8 cellular contexts compared by ENCODE assay signal in the genomic region with DNA sequence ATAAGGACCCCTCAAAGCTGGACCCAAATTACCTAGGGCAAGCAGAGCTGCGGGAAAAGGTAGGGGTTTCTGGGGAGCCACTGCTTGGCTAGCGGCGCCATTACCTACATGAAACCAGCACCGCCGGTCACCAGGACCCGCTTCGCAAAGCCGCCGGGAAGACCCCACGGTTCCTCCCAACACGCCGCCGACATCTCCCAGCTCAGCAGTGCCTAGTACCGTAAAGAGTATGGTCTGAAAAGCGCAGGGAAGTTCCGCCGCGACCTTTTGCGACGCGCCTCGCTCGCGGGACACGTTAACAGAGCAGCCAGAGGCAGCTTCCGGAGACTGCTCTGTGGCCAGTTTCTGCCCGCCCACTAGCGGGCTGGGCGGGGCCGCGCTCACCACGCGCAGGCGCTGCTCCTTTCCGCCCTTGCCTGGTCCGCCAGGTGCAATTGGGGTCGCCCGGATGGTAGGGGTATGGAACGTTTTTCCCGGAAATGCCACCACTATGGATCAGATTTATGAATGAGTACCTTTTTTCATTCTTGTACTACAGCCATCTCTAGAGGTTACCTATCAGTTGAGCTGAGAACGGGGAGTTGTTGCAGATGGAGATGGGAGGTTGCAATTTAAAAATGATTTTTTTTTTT. TPM values are rescaled to one million over a fixed set of nuclear protein-coding genes. Genes with fewer than 3 reads are reported as not detected.
A peak's percentile ranks its signal among the peaks of the same experiment; 100 is the strongest.
DNase-seq lines count a peak whose midpoint lies in the region; ATAC-seq and TF ChIP-seq lines count a peak whose summit lies in the region.

A gene with protein sequence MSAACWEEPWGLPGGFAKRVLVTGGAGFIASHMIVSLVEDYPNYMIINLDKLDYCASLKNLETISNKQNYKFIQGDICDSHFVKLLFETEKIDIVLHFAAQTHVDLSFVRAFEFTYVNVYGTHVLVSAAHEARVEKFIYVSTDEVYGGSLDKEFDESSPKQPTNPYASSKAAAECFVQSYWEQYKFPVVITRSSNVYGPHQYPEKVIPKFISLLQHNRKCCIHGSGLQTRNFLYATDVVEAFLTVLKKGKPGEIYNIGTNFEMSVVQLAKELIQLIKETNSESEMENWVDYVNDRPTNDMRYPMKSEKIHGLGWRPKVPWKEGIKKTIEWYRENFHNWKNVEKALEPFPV (minus strand): TSS at position 210 of the 632 bp plus-strand sequence. CDS start 16 bp downstream, at position 194.

- H3K27ac ChIP-seq in temporal lobe (ENCODE audit: low read depth, low read length): peak within 1 kb of the TSS; percentile 2

- ATAC-seq in HG02642 (IDR thresholded peaks at IDR 0.05; ENCODE audit: poor library complexity, unreplicated experiment) (peak; percentile 97), omental fat pad (ENCODE audit: low FRiP score) (peak; percentile 100)
- peak; percentile 96 to 99 for ATAC-seq in activated naive CD4-positive, alpha-beta T cell treated with anti-CD3 and anti-CD28 coated beads, Interleukin-2, amount 50 U/mL, for 72 hours

- H3K9me3 Mint-ChIP-seq in activated naive CD4-positive, alpha-beta T cell treated with anti-CD3 and anti-CD28 coated beads, Interleukin-2, amount 50 U/mL, for 72 hours: peaks cover 6 to 10% of the 10 kb centered on the region in 2 donors

- TF ChIP-seq CTCF in omental fat pad (IDR thresholded peaks at IDR 0.05): no peak

- peak; percentile 98 for TF ChIP-seq POLR2A in GM10847 (IDR thresholded peaks at IDR 0.05; ENCODE audit: extremely low read depth, insufficient read length)

- peak within 1 kb of the TSS; percentile 91 to 97 for H3K27ac Mint-ChIP-seq in activated naive CD4-positive, alpha-beta T cell treated with anti-CD3 and anti-CD28 coated beads, Interleukin-2, amount 50 U/mL, for 72 hours

- H3K36me3 Mint-ChIP-seq in activated naive CD4-positive, alpha-beta T cell treated with anti-CD3 and anti-CD28 coated beads, Interleukin-2, amount 50 U/mL, for 72 hours: peaks cover 21 to 25% of the 10 kb centered on the region in 2 donors

- DNase-seq in NCI-H1105 treated with DMSO at 0.1 percent for 48 hours (lab: John Stamatoyannopoulos, UW): peak; percentile 74
- DNase-seq in SKM-1 treated with dmso at 0.1 percent for 144 hours (lab: John Stamatoyannopoulos, UW; ENCODE audit: unreplicated experiment): peak; percentile 86
- peak; percentile 84 to 89 for DNase-seq in activated naive CD4-positive, alpha-beta T cell treated with anti-CD3 and anti-CD28 coated beads, Interleukin-2, amount 50 U/mL, for 72 hours (ENCODE audit: low spot score in 2 of 2)
- DNase-seq in glomerular visceral epithelial cell (ENCODE audit: extremely low spot score): peak; percentile 89
- peak; percentile 51 for DNase-seq in omental fat pad (ENCODE audit: low spot score)

RNA-seq across cellular contexts. Expression of the gene that starts here (rescaled TPM):
- total RNA-seq in activated naive CD4-positive, alpha-beta T cell treated with anti-CD3 and anti-CD28 coated beads, Interleukin-2, amount 50 U/mL, for 72 hours: 10 to 100 TPM; 22.9 to 23.7 TPM
- total RNA-seq in omental fat pad (10 to 100 TPM; 10.7 to 21.3 (median 13.7) TPM), temporal lobe (4.4 TPM)

Comparison
In these comparisons a context has a peak if more than half of its experiments do, and no peak if none do; other contexts are left out.
1. Peak in every context shown above with its lines: DNase-seq, ATAC-seq and H3K27ac ChIP-seq.